Comparison of ENCODE assay signal across 1 cellular context in genomic region chr2:10285578-10286198, GRCh38.
TF ChIP-seq lines count a peak whose summit lies in the region.

No MANE protein-coding gene starts in this region.

TF ChIP-seq in HepG2, 621 proteins besides CTCF, POLR2A, EP300 and RAD21 (continued from another document and continues in another):
- TF ChIP-seq CSRNP1 (CRISPR knock-in tag; IDR thresholded peaks at IDR 0.05) (peak; percentile 81; the same call in 1 of the 2 replicates), ZNF629 (CRISPR knock-in tag; conservative IDR thresholded peaks at IDR 0.05) (no peak; the same call in 1 of the 2 replicates), ZNF713 (CRISPR knock-in tag; IDR thresholded peaks at IDR 0.05) (no peak), SP4 (CRISPR knock-in tag; IDR thresholded peaks at IDR 0.05) (no peak; the same call in 1 of the 2 replicates), SOX13 (IDR thresholded peaks at IDR 0.05) (no peak), SOX13 (CRISPR knock-in tag; conservative IDR thresholded peaks at IDR 0.05 in 1 of 2, IDR thresholded peaks at IDR 0.05 in 1 of 2) (peak in 1 of 2 experiments; percentile 30; a peak in 1 of 4 replicates), ZNF234 (CRISPR knock-in tag; conservative IDR thresholded peaks at IDR 0.05) (no peak), ZNF44 (CRISPR knock-in tag; IDR thresholded peaks at IDR 0.05) (no peak), ZFP36 (IDR thresholded peaks at IDR 0.05; ENCODE audit: borderline replicate concordance, low read depth, low read length, partially characterized antibody) (no peak), ELF1 (CRISPR knock-in tag; IDR thresholded peaks at IDR 0.05) (peak; percentile 44; the same call in 1 of the 2 replicates), IRF9 (CRISPR knock-in tag; IDR thresholded peaks at IDR 0.05; ENCODE audit: borderline replicate concordance) (peak; percentile 43; the same call in 1 of the 2 replicates), FOSL1 (CRISPR knock-in tag; IDR thresholded peaks at IDR 0.05; ENCODE audit: borderline replicate concordance) (no peak), ARNT2 (CRISPR knock-in tag; IDR thresholded peaks at IDR 0.05; ENCODE audit: low read depth) (peak; percentile 58; the same call in 1 of the 2 replicates), TBL1XR1 (IDR thresholded peaks at IDR 0.05; ENCODE audit: borderline replicate concordance, low read length, partially characterized antibody) (no peak), SRF (IDR thresholded peaks at IDR 0.05; ENCODE audit: low read depth, low read length) (no peak), ZNF253 (CRISPR knock-in tag; IDR thresholded peaks at IDR 0.05; ENCODE audit: borderline replicate concordance) (no peak), PAWR (CRISPR knock-in tag; IDR thresholded peaks at IDR 0.05; ENCODE audit: borderline replicate concordance) (no peak), PPARG (CRISPR knock-in tag; conservative IDR thresholded peaks at IDR 0.05) (0 out of 2 replicates have a peak, but pooled peaks have one; percentile 35), ZBTB42 (CRISPR knock-in tag; IDR thresholded peaks at IDR 0.05) (no peak), ATM (IDR thresholded peaks at IDR 0.05; ENCODE audit: borderline replicate concordance) (no peak), LBX2 (CRISPR knock-in tag; IDR thresholded peaks at IDR 0.05; ENCODE audit: borderline replicate concordance) (peak; percentile 72; the same call in 1 of the 2 replicates), FOXO4 (CRISPR knock-in tag; conservative IDR thresholded peaks at IDR 0.05) (0 out of 2 replicates have a peak, but pooled peaks have one; percentile 85), ATAD3A (CRISPR knock-in tag; IDR thresholded peaks at IDR 0.05) (no peak), FIP1L1 (IDR thresholded peaks at IDR 0.05; ENCODE audit: borderline replicate concordance, insufficient read depth, low read depth, low read length) (no peak), PAX8 (CRISPR knock-in tag; IDR thresholded peaks at IDR 0.05; ENCODE audit: borderline replicate concordance) (peak; percentile 76; the same call in 1 of the 2 replicates), HNF4A (CRISPR knock-in tag; IDR thresholded peaks at IDR 0.05) (no peak; the same call in 1 of the 2 replicates), ZNF383 (CRISPR knock-in tag; IDR thresholded peaks at IDR 0.05; ENCODE audit: borderline replicate concordance) (no peak), BORCS8-MEF2B (CRISPR knock-in tag; IDR thresholded peaks at IDR 0.05) (peak; percentile 75), ARID4A (CRISPR knock-in tag; IDR thresholded peaks at IDR 0.05; ENCODE audit: borderline replicate concordance) (peak; percentile 64; the same call in 1 of the 2 replicates), ZNF160 (CRISPR knock-in tag; IDR thresholded peaks at IDR 0.05) (peak; percentile 52; the same call in 1 of the 2 replicates), HOMEZ (CRISPR knock-in tag; IDR thresholded peaks at IDR 0.05; ENCODE audit: low read depth) (0 out of 2 replicates have a peak, but pooled peaks have one; percentile 60), FOXA1 (IDR thresholded peaks at IDR 0.05) (no peak), FOXA1 (CRISPR knock-in tag; IDR thresholded peaks at IDR 0.05) (no peak), CEBPB (IDR thresholded peaks at IDR 0.05; ENCODE audit: borderline replicate concordance, low read depth, low read length) (no peak), ZNF691 (CRISPR knock-in tag; IDR thresholded peaks at IDR 0.05; ENCODE audit: borderline replicate concordance, low read depth) (no peak), CBX1 (IDR thresholded peaks at IDR 0.05; ENCODE audit: low read depth) (no peak), ZNF776 (CRISPR knock-in tag; IDR thresholded peaks at IDR 0.05) (no peak), TMF1 (CRISPR knock-in tag; IDR thresholded peaks at IDR 0.05; ENCODE audit: low read depth) (no peak), ZKSCAN5 (CRISPR knock-in tag; IDR thresholded peaks at IDR 0.05) (no peak), TBX3 (IDR thresholded peaks at IDR 0.05; ENCODE audit: borderline replicate concordance) (no peak), SNAPC2 (CRISPR knock-in tag; IDR thresholded peaks at IDR 0.05) (no peak), SCMH1 (CRISPR knock-in tag; IDR thresholded peaks at IDR 0.05; ENCODE audit: borderline replicate concordance) (no peak), ZNF703 (CRISPR knock-in tag; IDR thresholded peaks at IDR 0.05; ENCODE audit: borderline replicate concordance) (no peak), ZBTB33 (CRISPR knock-in tag; IDR thresholded peaks at IDR 0.05) (peak; percentile 80), HNRNPL (IDR thresholded peaks at IDR 0.05; ENCODE audit: low read depth, low read length) (peak; percentile 99), ZNF883 (CRISPR knock-in tag; IDR thresholded peaks at IDR 0.05; ENCODE audit: not compliant biosample characterization) (peak; percentile 73), STAT5B (CRISPR knock-in tag; IDR thresholded peaks at IDR 0.05) (no peak), BRF2 (CRISPR knock-in tag; IDR thresholded peaks at IDR 0.05) (no peak), ATF2 (CRISPR knock-in tag; IDR thresholded peaks at IDR 0.05) (no peak), ZNF614 (CRISPR knock-in tag; IDR thresholded peaks at IDR 0.05; ENCODE audit: borderline replicate concordance) (0 out of 2 replicates have a peak, but pooled peaks have one; percentile 52), GATAD1 (CRISPR knock-in tag; IDR thresholded peaks at IDR 0.05) (peak; percentile 37; the same call in 1 of the 2 replicates), ZNF33A (CRISPR knock-in tag; IDR thresholded peaks at IDR 0.05; ENCODE audit: borderline replicate concordance) (no peak)
